ENCODE assay signal across 1 cellular context in the genomic region with DNA sequence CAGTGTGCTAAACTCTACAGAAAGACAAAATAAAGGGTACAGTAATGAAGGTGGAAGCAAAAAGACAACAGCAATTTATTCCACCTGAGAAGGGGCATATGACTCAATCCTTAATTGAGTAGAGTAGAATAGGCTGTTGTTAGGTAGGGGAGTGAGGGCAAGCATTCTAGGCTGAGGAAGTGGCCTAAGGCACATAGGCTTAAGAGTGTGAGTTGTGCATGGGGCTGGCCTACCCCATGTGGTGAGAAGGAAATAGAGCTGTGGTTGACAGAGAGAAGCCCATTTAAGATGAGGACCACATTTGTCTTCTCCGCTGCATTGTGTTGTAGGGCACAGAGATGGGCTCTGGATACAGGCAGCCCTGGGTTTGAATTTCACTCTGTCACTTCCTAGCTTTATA.
TF ChIP-seq lines count a peak whose summit lies in the region.

No MANE protein-coding gene starts in this region.

TF ChIP-seq in GM12878, 131 proteins besides CTCF, POLR2A, EP300 and RAD21:
- no peak for TF ChIP-seq MAX (IDR thresholded peaks at IDR 0.05; ENCODE audit: low read depth, low read length)
- TF ChIP-seq NBN (IDR thresholded peaks at IDR 0.05): no peak
- TF ChIP-seq EGR1 (IDR thresholded peaks at IDR 0.05; ENCODE audit: borderline replicate concordance in 1 of 2, low read depth in 2 of 2, low read length in 2 of 2): no peak
- TF ChIP-seq ZNF622 (IDR thresholded peaks at IDR 0.05): no peak
- TF ChIP-seq RCOR1 (conservative IDR thresholded peaks at IDR 0.05; ENCODE audit: low read depth, low read length): no peak
- TF ChIP-seq ZNF274 (IDR thresholded peaks at IDR 0.05; ENCODE audit: insufficient read depth, insufficient read length): no peak
- no peak for TF ChIP-seq ZNF207 (IDR thresholded peaks at IDR 0.05; ENCODE audit: borderline replicate concordance)
- TF ChIP-seq WRNIP1 (IDR thresholded peaks at IDR 0.05; ENCODE audit: borderline replicate concordance, low read depth, low read length): no peak
- TF ChIP-seq EZH2 (IDR thresholded peaks at IDR 0.05; ENCODE audit: borderline replicate concordance, control insufficient read depth, low read depth, low read length): no peak
- no peak for TF ChIP-seq E2F4 (IDR thresholded peaks at IDR 0.05; ENCODE audit: low read depth, low read length)
- no peak for TF ChIP-seq TAF1 (IDR thresholded peaks at IDR 0.05; ENCODE audit: borderline replicate concordance, low read depth, low read length)
- no peak for TF ChIP-seq SPI1 (IDR thresholded peaks at IDR 0.05; ENCODE audit: borderline replicate concordance, insufficient read depth, low read depth, low read length)
- TF ChIP-seq TCF3 (IDR thresholded peaks at IDR 0.05; ENCODE audit: borderline replicate concordance, insufficient read depth, low read depth, low read length): no peak
- TF ChIP-seq, protein P1, sequence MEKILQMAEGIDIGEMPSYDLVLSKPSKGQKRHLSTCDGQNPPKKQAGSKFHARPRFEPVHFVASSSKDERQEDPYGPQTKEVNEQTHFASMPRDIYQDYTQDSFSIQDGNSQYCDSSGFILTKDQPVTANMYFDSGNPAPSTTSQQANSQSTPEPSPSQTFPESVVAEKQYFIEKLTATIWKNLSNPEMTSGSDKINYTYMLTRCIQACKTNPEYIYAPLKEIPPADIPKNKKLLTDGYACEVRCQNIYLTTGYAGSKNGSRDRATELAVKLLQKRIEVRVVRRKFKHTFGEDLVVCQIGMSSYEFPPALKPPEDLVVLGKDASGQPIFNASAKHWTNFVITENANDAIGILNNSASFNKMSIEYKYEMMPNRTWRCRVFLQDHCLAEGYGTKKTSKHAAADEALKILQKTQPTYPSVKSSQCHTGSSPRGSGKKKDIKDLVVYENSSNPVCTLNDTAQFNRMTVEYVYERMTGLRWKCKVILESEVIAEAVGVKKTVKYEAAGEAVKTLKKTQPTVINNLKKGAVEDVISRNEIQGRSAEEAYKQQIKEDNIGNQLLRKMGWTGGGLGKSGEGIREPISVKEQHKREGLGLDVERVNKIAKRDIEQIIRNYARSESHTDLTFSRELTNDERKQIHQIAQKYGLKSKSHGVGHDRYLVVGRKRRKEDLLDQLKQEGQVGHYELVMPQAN (conservative IDR thresholded peaks at IDR 0.05): no peak
- TF ChIP-seq CBFB (IDR thresholded peaks at IDR 0.05; ENCODE audit: low read depth): no peak
- TF ChIP-seq DPF2 (IDR thresholded peaks at IDR 0.05): no peak
- TF ChIP-seq, protein P2, sequence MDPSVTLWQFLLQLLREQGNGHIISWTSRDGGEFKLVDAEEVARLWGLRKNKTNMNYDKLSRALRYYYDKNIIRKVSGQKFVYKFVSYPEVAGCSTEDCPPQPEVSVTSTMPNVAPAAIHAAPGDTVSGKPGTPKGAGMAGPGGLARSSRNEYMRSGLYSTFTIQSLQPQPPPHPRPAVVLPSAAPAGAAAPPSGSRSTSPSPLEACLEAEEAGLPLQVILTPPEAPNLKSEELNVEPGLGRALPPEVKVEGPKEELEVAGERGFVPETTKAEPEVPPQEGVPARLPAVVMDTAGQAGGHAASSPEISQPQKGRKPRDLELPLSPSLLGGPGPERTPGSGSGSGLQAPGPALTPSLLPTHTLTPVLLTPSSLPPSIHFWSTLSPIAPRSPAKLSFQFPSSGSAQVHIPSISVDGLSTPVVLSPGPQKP (IDR thresholded peaks at IDR 0.05; ENCODE audit: low read depth, low read length): no peak
